In genomic region chr5:7419367-7419766, GRCh38 we compare ENCODE assay signal across 3 cellular contexts.
TF ChIP-seq lines count a peak whose summit lies in the region.

No MANE protein-coding gene starts in this region.

TF ChIP-seq in HepG2, 621 proteins besides CTCF, POLR2A, EP300 and RAD21:
- TF ChIP-seq FOXO4 (CRISPR knock-in tag; conservative IDR thresholded peaks at IDR 0.05) = no peak
- TF ChIP-seq ZNF138 (CRISPR knock-in tag; IDR thresholded peaks at IDR 0.05; ENCODE audit: low read depth) = no peak
- no peak for TF ChIP-seq ZFP36L2 (CRISPR knock-in tag; IDR thresholded peaks at IDR 0.05)
- TF ChIP-seq ZNF292 (CRISPR knock-in tag; IDR thresholded peaks at IDR 0.05; ENCODE audit: borderline replicate concordance, low read depth) = no peak
- no peak for TF ChIP-seq ZNF350 (CRISPR knock-in tag; IDR thresholded peaks at IDR 0.05; ENCODE audit: borderline replicate concordance, low read depth)
- TF ChIP-seq FUBP1 (CRISPR knock-in tag; IDR thresholded peaks at IDR 0.05; ENCODE audit: borderline replicate concordance) = no peak
- TF ChIP-seq ARID2 (CRISPR knock-in tag; IDR thresholded peaks at IDR 0.05; ENCODE audit: borderline replicate concordance) = no peak
- no peak for TF ChIP-seq MED1 (CRISPR knock-in tag; IDR thresholded peaks at IDR 0.05)

TF ChIP-seq in H1, 55 proteins besides CTCF, POLR2A, EP300 and RAD21:
- no peak for TF ChIP-seq CHD1 (IDR thresholded peaks at IDR 0.05; ENCODE audit: low read depth, low read length)
- no peak for TF ChIP-seq RXRA (IDR thresholded peaks at IDR 0.05; ENCODE audit: insufficient read depth, low read depth, low read length)
- TF ChIP-seq HDAC6 (IDR thresholded peaks at IDR 0.05; ENCODE audit: low read depth, low read length) = no peak
- no peak for TF ChIP-seq JUN (IDR thresholded peaks at IDR 0.05; ENCODE audit: low read depth, low read length)
- TF ChIP-seq USF2 (IDR thresholded peaks at IDR 0.05; ENCODE audit: low read length) = no peak
- no peak for TF ChIP-seq CREB1 (IDR thresholded peaks at IDR 0.05)
- TF ChIP-seq CBX8 (IDR thresholded peaks at IDR 0.05; ENCODE audit: borderline replicate concordance, low read depth, low read length) = no peak
- no peak for TF ChIP-seq RFX5 (IDR thresholded peaks at IDR 0.05; ENCODE audit: borderline replicate concordance, low read depth, low read length)
- TF ChIP-seq SP2 (IDR thresholded peaks at IDR 0.05; ENCODE audit: low read length) = no peak
- TF ChIP-seq HDAC2 (IDR thresholded peaks at IDR 0.05; ENCODE audit: borderline replicate concordance in 1 of 2, low read depth in 2 of 2, low read length in 2 of 2) = no peak
- TF ChIP-seq TAF1 (IDR thresholded peaks at IDR 0.05; ENCODE audit: low read depth, low read length) = no peak
- no peak for TF ChIP-seq ASH2L (IDR thresholded peaks at IDR 0.05; ENCODE audit: low read length)
- TF ChIP-seq EZH2 (IDR thresholded peaks at IDR 0.05; ENCODE audit: low read depth, low read length, severe bottlenecking) = no peak
- TF ChIP-seq BACH1 (IDR thresholded peaks at IDR 0.05; ENCODE audit: low read length) = no peak
- no peak for TF ChIP-seq MAFK (IDR thresholded peaks at IDR 0.05; ENCODE audit: low read depth, low read length)
TF ChIP-seq in H1: peak in this region for 0.

TF ChIP-seq in SK-N-SH, 30 proteins besides CTCF, POLR2A, EP300 and RAD21:
- TF ChIP-seq SIN3A (IDR thresholded peaks at IDR 0.05; ENCODE audit: borderline replicate concordance, low read depth, low read length) (no peak), GATA2 (CRISPR knock-in tag; IDR thresholded peaks at IDR 0.05) (no peak), MAX (IDR thresholded peaks at IDR 0.05; ENCODE audit: low read depth) (no peak), IRF3 (IDR thresholded peaks at IDR 0.05; ENCODE audit: low read depth, low read length) (no peak), TCF12 (IDR thresholded peaks at IDR 0.05) (no peak), TEAD4 (IDR thresholded peaks at IDR 0.05; ENCODE audit: borderline replicate concordance, insufficient read depth) (no peak), FOXM1 (IDR thresholded peaks at IDR 0.05; ENCODE audit: low read depth) (no peak), RXRA (IDR thresholded peaks at IDR 0.05; ENCODE audit: borderline replicate concordance, low read depth) (no peak), FOXJ3 (CRISPR knock-in tag; IDR thresholded peaks at IDR 0.05) (no peak), YY1 (IDR thresholded peaks at IDR 0.05; ENCODE audit: low read depth) (no peak), POLR2AphosphoS5 (IDR thresholded peaks at IDR 0.05; ENCODE audit: low read depth, low read length) (no peak), PBX3 (IDR thresholded peaks at IDR 0.05) (no peak), CHD2 (IDR thresholded peaks at IDR 0.05; ENCODE audit: low read length, partially characterized antibody) (no peak), EZH2phosphoT487 (IDR thresholded peaks at IDR 0.05; ENCODE audit: borderline replicate concordance, low read depth) (no peak), RFX5 (IDR thresholded peaks at IDR 0.05; ENCODE audit: low read length) (no peak), REST (IDR thresholded peaks at IDR 0.05; ENCODE audit: low read depth, low read length) (no peak), RCOR1 (IDR thresholded peaks at IDR 0.05; ENCODE audit: low read length) (no peak)
